Comparison of ENCODE assay signal across 11 cellular contexts in genomic region chr22:27799334-27800249, GRCh38. TPM values are rescaled to one million over a fixed set of nuclear protein-coding genes. Genes with fewer than 3 reads are reported as not detected.
A peak's percentile ranks its signal among the peaks of the same experiment; 100 is the strongest.
DNase-seq lines count a peak whose midpoint lies in the region; ATAC-seq, FAIRE-seq and TF ChIP-seq lines count a peak whose summit lies in the region.
"Had no signal": no experiment of that assay in that cellular context is flagged by ENCODE, and none has a peak within 500 bp of the region (broad histone marks: within the 10 kb centered on the region; RNA-seq: fewer than 3 reads in every experiment).

No MANE protein-coding gene starts in this region.

- H3K4me3 ChIP-seq in epithelial cell of esophagus (ENCODE audit: low read length), result peak overlapping the region; percentile 68
- peak overlapping the region; percentile 68 to 89 for H3K4me3 ChIP-seq in muscle layer of colon (ENCODE audit: low read depth in 1 of 2, low read length in 2 of 2)

- H3K4me1 ChIP-seq in muscle layer of colon (ENCODE audit: insufficient read depth, low read length), result peaks cover 7% of the 10 kb centered on the region
- H3K4me1 ChIP-seq: BE2C had no signal

- H3K27ac ChIP-seq in muscle layer of colon (ENCODE audit: low read depth, low read length), result peak overlapping the region; percentile 73

- peak; percentile 7 for DNase-seq in NCI-H2196 (lab: John Stamatoyannopoulos, UW; ENCODE audit: unreplicated experiment)
- DNase-seq in NCI-H2196 treated with DMSO at 0.1 percent for 48 hours (lab: John Stamatoyannopoulos, UW; ENCODE audit: unreplicated experiment), result no peak
- DNase-seq in epithelial cell of esophagus (ENCODE audit: low read depth), result peak; percentile 48
- DNase-seq in urothelium cell line (ENCODE audit: low spot score), result no peak
- DNase-seq in omental fat pad (ENCODE audit: low spot score), result no peak
- DNase-seq in T-helper 9 cell, result no peak
- DNase-seq in occipital lobe (lab: John Stamatoyannopoulos, UW), result no peak
- DNase-seq: activated gamma-delta T cell, BE2C, kidney glomerular epithelial cell had no signal

- peak; percentile 85 for FAIRE-seq in urothelium cell line (lab: Jason Lieb, UNC)

- TF ChIP-seq CTCF in epithelial cell of esophagus (IDR thresholded peaks at IDR 0.05; ENCODE audit: insufficient read depth, low read depth, low read length, missing control alignments), result no peak
- TF ChIP-seq CTCF in omental fat pad (IDR thresholded peaks at IDR 0.05), result no peak

- no peak for ATAC-seq in omental fat pad (ENCODE audit: low FRiP score)

- no peak overlapping the region for H3K9ac ChIP-seq in muscle layer of colon (ENCODE audit: low read length)

- H3K27me3 ChIP-seq in muscle layer of colon (ENCODE audit: control insufficient read depth in 1 of 2, insufficient read depth in 2 of 2, low read length in 2 of 2), result peaks cover 0 to 41% of the 10 kb centered on the region in 2 donors

- no peaks in the 10 kb centered on the region for H3K36me3 ChIP-seq in muscle layer of colon (ENCODE audit: insufficient read depth, low read length)
- H3K36me3 ChIP-seq: BE2C had no signal

- H3K9me3 ChIP-seq in muscle layer of colon (ENCODE audit: low read length), result no peaks in the 10 kb centered on the region
- H3K9me3 ChIP-seq: BE2C had no signal

RNA-seq across cellular contexts. Expression of gene MN1, which starts 2.0 kb away (rescaled TPM):
- total RNA-seq in omental fat pad (10 to 100 TPM in 1 of 4 donors, 1 to 10 TPM in 3; 4.8 to 16.5 (median 8.9) TPM), occipital lobe (24.8 TPM)

Comparison
In these comparisons a context has a peak if more than half of its experiments do, and no peak if none do; other contexts are left out.
1. DNase-seq: peak in NCI-H2196 (single experiment) and epithelial cell of esophagus (single experiment); none in NCI-H2196 treated with DMSO at 0.1 percent for 48 hours (single experiment), urothelium cell line (single experiment), omental fat pad (single experiment), T-helper 9 cell (single experiment) and occipital lobe (single experiment).